Comparison of ENCODE assay signal across 26 cellular contexts in the genomic region with DNA sequence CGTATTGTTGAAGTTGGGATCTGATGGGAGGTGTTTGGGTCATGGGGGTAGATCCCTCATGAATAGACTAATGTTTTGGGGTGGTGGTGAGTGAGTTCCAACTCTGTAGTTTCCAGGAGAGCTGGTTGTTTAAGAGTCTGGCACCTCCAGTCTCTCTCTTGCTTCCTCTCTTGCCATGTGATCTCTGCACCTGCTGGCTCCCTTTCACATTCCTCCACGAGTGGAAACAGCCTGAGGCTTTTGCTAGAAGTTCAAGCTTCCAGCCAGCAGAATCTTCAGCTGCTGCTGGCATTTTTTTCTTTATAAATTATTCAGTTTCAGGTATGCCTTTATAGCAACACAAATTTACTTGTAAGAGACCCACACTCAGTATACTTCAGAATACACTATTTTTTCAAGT.
"Had no signal": no experiment of that assay in that cellular context is flagged by ENCODE, and none has a peak within 500 bp of the region (broad histone marks: within the 10 kb centered on the region; RNA-seq: fewer than 3 reads in every experiment).

No MANE protein-coding gene starts in this region.

- H3K27me3 Mint-ChIP-seq: activated CD4-positive, alpha-beta T cell treated with anti-CD3 and anti-CD28 coated beads, Interleukin-2, amount 10 ng/mL, durations not matched to agents 24 days and 14 days; activated naive CD8-positive, alpha-beta T cell had no signal

- H3K4me1 ChIP-seq: SJSA1 had no signal

- H3K27ac ChIP-seq: brain microvascular endothelial cell, cardiac muscle cell, PC-9, SJSA1 had no signal

- H3K27ac Mint-ChIP-seq: activated CD4-positive, alpha-beta T cell treated with anti-CD3 and anti-CD28 coated beads, Interleukin-2, amount 10 ng/mL, durations not matched to agents 24 days and 14 days; activated naive CD4-positive, alpha-beta T cell treated with anti-CD3 and anti-CD28 coated beads for 36 hours; activated naive CD8-positive, alpha-beta T cell; T-helper 1 cell treated with Interleukin-12 subunit alpha and Interleukin-12 subunit beta and Interleukin-4 antibody, amounts not matched to agents 30 μg/mL and 1 μg/mL, for 36 hours; WTC11 had no signal

- H3K9me3 ChIP-seq: SJSA1 had no signal

- ATAC-seq: activated T-cell treated with anti-CD3 and anti-CD28 coated beads, Interleukin-2, amount 50 U/mL, for 4 hours; K562; Right ventricle myocardium inferior; SK-N-SH treated with all-trans-retinoic acid at 6 μM for 48 hours; WTC11 had no signal

- DNase-seq: activated CD4-positive, alpha-beta T cell treated with anti-CD3 and anti-CD28 coated beads for 1 hour; activated CD4-positive, alpha-beta T cell treated with anti-CD3 and anti-CD28 coated beads, Interleukin-2, amount 10 ng/mL, durations not matched to agents 24 days and 14 days; activated CD4-positive, alpha-beta T cell treated with anti-CD3 and anti-CD28 coated beads, Interleukin-2, amount 50 U/mL, for 48 hours; activated effector memory CD4-positive, alpha-beta T cell treated with anti-CD3 and anti-CD28 coated beads, Interleukin-2, amount 50 U/mL, for 16 hours; activated naive CD4-positive, alpha-beta T cell treated with anti-CD3 and anti-CD28 coated beads for 36 hours; activated T-cell treated with anti-CD3 and anti-CD28 coated beads, Interleukin-2, amount 50 U/mL, for 4 hours; amygdala; brain microvascular endothelial cell; Karpas-422; NCI-H1048; NCI-H146; NCI-H187 treated with DMSO at 0.1 percent for 48 hours; NCI-H2081 treated with DMSO at 0.1 percent for 48 hours; NCI-H2171 treated with DMSO at 0.1 percent for 48 hours; NCI-H345; NCI-H510A; NCI-H526 treated with DMSO at 0.1 percent for 48 hours; PC-9 had no signal

- H3K36me3 Mint-ChIP-seq: activated naive CD8-positive, alpha-beta T cell had no signal

- H3K27me3 ChIP-seq: brain microvascular endothelial cell, cardiac muscle cell, SJSA1 had no signal

- H3K4me2 ChIP-seq: PC-9 had no signal

- H3K4me3 Mint-ChIP-seq: activated CD4-positive, alpha-beta T cell treated with anti-CD3 and anti-CD28 coated beads, Interleukin-2, amount 10 ng/mL, durations not matched to agents 24 days and 14 days; activated naive CD4-positive, alpha-beta T cell treated with anti-CD3 and anti-CD28 coated beads for 36 hours; activated naive CD8-positive, alpha-beta T cell; activated T-cell treated with anti-CD3 and anti-CD28 coated beads, Interleukin-2, amount 50 U/mL, for 4 hours; T-helper 1 cell treated with Interleukin-12 subunit alpha and Interleukin-12 subunit beta and Interleukin-4 antibody, amounts not matched to agents 30 μg/mL and 1 μg/mL, for 36 hours; WTC11 had no signal

- H2AFZ ChIP-seq: PC-9 had no signal

- H3K4me1 Mint-ChIP-seq: activated CD4-positive, alpha-beta T cell treated with anti-CD3 and anti-CD28 coated beads, Interleukin-2, amount 10 ng/mL, durations not matched to agents 24 days and 14 days; WTC11 had no signal
